ENCODE assay signal across 18 cellular contexts in the genomic region with DNA sequence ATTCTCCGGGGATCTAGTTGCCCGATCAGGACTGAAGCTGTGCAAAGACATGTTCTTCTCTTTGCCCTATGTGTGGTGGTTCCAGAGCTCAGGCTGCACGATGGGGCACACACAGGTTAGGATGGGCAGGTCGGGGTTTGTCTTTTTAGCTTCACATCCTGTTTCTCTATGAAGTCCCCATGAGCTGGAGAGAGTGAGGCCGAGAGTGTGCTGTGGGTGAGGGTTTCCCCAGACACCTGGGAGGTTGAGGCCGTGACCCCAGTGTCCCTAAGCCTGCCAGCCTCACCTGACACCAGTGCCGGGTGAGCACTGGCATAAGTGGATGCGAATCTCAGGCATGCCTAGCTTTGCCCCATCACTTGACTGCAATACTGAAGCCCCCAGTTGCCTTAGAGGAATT. TPM values are rescaled to one million over a fixed set of nuclear protein-coding genes. Genes with fewer than 3 reads are reported as not detected.
DNase-seq lines count a peak whose midpoint lies in the region; ATAC-seq and TF ChIP-seq lines count a peak whose summit lies in the region.
"Had no signal": no experiment of that assay in that cellular context is flagged by ENCODE, and none has a peak within 500 bp of the region (broad histone marks: within the 10 kb centered on the region; RNA-seq: fewer than 3 reads in every experiment).

No MANE protein-coding gene starts in this region.

- ATAC-seq in GM18498 (IDR thresholded peaks at IDR 0.05; ENCODE audit: unreplicated experiment): peak; percentile 88
- peak; percentile 70 for ATAC-seq in GM19397 (IDR thresholded peaks at IDR 0.05; ENCODE audit: unreplicated experiment)
- peak; percentile 82 for ATAC-seq in HG02642 (IDR thresholded peaks at IDR 0.05; ENCODE audit: poor library complexity, unreplicated experiment)
- ATAC-seq in HG03432 (IDR thresholded peaks at IDR 0.05; ENCODE audit: unreplicated experiment): peak; percentile 92
- ATAC-seq: activated CD4-positive, CD25-positive, alpha-beta regulatory T cell treated with anti-CD3 and anti-CD28 coated beads, Interleukin-2, amount 50 U/mL, for 24 hours; sciatic nerve had no signal

- no peak for DNase-seq in HT-29 (ENCODE audit: low spot score)
- DNase-seq in right atrium auricular region (ENCODE audit: low spot score): no peak
- no peak for DNase-seq in MV-4-11 (lab: John Stamatoyannopoulos, UW)
- DNase-seq in cerebellar cortex (ENCODE audit: low spot score): no peak
- DNase-seq: activated T-cell treated with anti-CD3 and anti-CD28 coated beads, Interleukin-2, amount 50 U/mL, for 24 hours; colonic mucosa; DMS79; HFFc6; left ventricle myocardium inferior; NCI-H1417; NCI-H510A; nephron progenitor cell had no signal

- H3K27me3 ChIP-seq in right atrium auricular region: no peaks in the 10 kb centered on the region
- H3K27me3 ChIP-seq: colonic mucosa had no signal

- TF ChIP-seq CTCF in right atrium auricular region (IDR thresholded peaks at IDR 0.05): no peak

- H3K36me3 ChIP-seq in right atrium auricular region: no peaks in the 10 kb centered on the region
- H3K36me3 ChIP-seq: colonic mucosa, left ventricle myocardium inferior had no signal

- no peak overlapping the region for H3K27ac ChIP-seq in right atrium auricular region
- H3K27ac ChIP-seq: colonic mucosa, left ventricle myocardium inferior had no signal

- H3K4me1 ChIP-seq in right atrium auricular region: no peaks in the 10 kb centered on the region
- H3K4me1 ChIP-seq: colonic mucosa, left ventricle myocardium inferior had no signal

- no peak overlapping the region for H3K4me3 ChIP-seq in right atrium auricular region
- H3K4me3 ChIP-seq: colonic mucosa, left ventricle myocardium inferior had no signal

- H3K9me3 ChIP-seq in right atrium auricular region: no peaks in the 10 kb centered on the region
- H3K9me3 ChIP-seq: colonic mucosa, left ventricle myocardium inferior had no signal

RNA-seq across cellular contexts. Expression of a gene that starts 32.9 kb away (rescaled TPM):
- total RNA-seq in HT-29 (2014; rRNA removed; shearing (Covaris generic)): not detected in 2 replicates
- total RNA-seq in right atrium auricular region: 10 to 100 TPM; 11.4 to 26.1 TPM

Comparison
In these comparisons a context has a peak if more than half of its experiments do, and no peak if none do; other contexts are left out.
1. RNA of a gene that starts 32.9 kb away (total RNA-seq): 11.4 to 26.1 TPM in right atrium auricular region; not detected in HT-29; every median in the first group is over 10 times any median in the second.
2. Peak in every context shown above with its lines, with median percentiles within 50 percentile points of each other: ATAC-seq.